26 cellular contexts compared by ENCODE assay signal in genomic region chr4:82648356-82648755, GRCh38.
DNase-seq lines count a peak whose midpoint lies in the region; ATAC-seq and TF ChIP-seq lines count a peak whose summit lies in the region.
"Had no signal": no experiment of that assay in that cellular context is flagged by ENCODE, and none has a peak within 500 bp of the region (broad histone marks: within the 10 kb centered on the region; RNA-seq: fewer than 3 reads in every experiment).

No MANE protein-coding gene starts in this region.

- POLR2A ChIA-PET in MCF 10A (lab: Yijun Ruan, JAX), result no interaction called here

- no peaks in the 10 kb centered on the region for H3K36me3 Mint-ChIP-seq in MCF 10A (ENCODE audit: insufficient read depth, unreplicated experiment)
- H3K36me3 Mint-ChIP-seq: activated naive CD4-positive, alpha-beta T cell treated with anti-CD3 and anti-CD28 coated beads, Interleukin-2, amount 10 ng/mL, durations not matched to agents 7 days and 5 days had no signal

- no TSS peak for BruUV-seq in MCF 10A (replicated peaks; lab: Mats Ljungman, UMichigan)

- TF ChIP-seq CTCF in MCF 10A (IDR thresholded peaks at IDR 0.05; ENCODE audit: unreplicated experiment) (no peak), breast epithelium (IDR thresholded peaks at IDR 0.05) (no peak), astrocyte of the spinal cord (IDR thresholded peaks at IDR 0.05; ENCODE audit: low read depth, low read length) (no peak)

- no peaks in the 10 kb centered on the region for H3K36me3 ChIP-seq in breast epithelium
- H3K36me3 ChIP-seq: pancreas, Peyer's patch, WERI-Rb-1 had no signal

- H3K4me1 Mint-ChIP-seq in MCF 10A (ENCODE audit: insufficient read depth, unreplicated experiment), result peaks cover 15% of the 10 kb centered on the region
- H3K4me1 Mint-ChIP-seq: activated naive CD4-positive, alpha-beta T cell treated with anti-CD3 and anti-CD28 coated beads, Interleukin-2, amount 10 ng/mL, durations not matched to agents 7 days and 5 days; activated T-helper 17 cell treated with anti-CD3 and anti-CD28 coated beads, Interleukin-2, amount 50 U/mL, for 72 hours had no signal

- no peaks in the 10 kb centered on the region for H3K4me1 ChIP-seq in breast epithelium
- H3K4me1 ChIP-seq: Peyer's patch, testis had no signal

- no peak for TF ChIP-seq POLR2A in breast epithelium (IDR thresholded peaks at IDR 0.05)

- H3K4me3 ChIP-seq in breast epithelium, result no peak overlapping the region
- H3K4me3 ChIP-seq in astrocyte of the spinal cord (ENCODE audit: low read depth, low read length), result no peak overlapping the region
- H3K4me3 ChIP-seq: lung, pancreas, Peyer's patch, testis had no signal

- no peaks in the 10 kb centered on the region for H3K27me3 Mint-ChIP-seq in MCF 10A (ENCODE audit: insufficient read depth, unreplicated experiment)

- DNase-seq in MCF 10A (ENCODE audit: unreplicated experiment), result peak; percentile 10
- DNase-seq in breast epithelium (ENCODE audit: low spot score in 2 of 2), result no peak
- DNase-seq in astrocyte of the spinal cord (ENCODE audit: low read depth, low spot score), result peak; percentile 57
- DNase-seq in iris pigment epithelial cell (ENCODE audit: low read depth), result peak; percentile 57
- DNase-seq in NCI-H774 (lab: John Stamatoyannopoulos, UW), result no peak
- no peak for DNase-seq in KBM-7
- DNase-seq in dermis blood vessel endothelial cell, result no peak
- DNase-seq: 8988T; activated CD4-positive, alpha-beta T cell treated with anti-CD3 and anti-CD28 coated beads for 48 hours; activated naive CD4-positive, alpha-beta T cell treated with anti-CD3 and anti-CD28 coated beads, Interleukin-2, amount 10 ng/mL, durations not matched to agents 7 days and 5 days; glutamatergic neuron; Karpas-422; NCI-H146; NCI-H2107; NCI-H748 treated with DMSO at 0.1 percent for 48 hours; pancreas; Peyer's patch; SIG-M5; stimulated activated CD4-positive, alpha-beta T cell treated with anti-CD3 and anti-CD28 coated beads, Interleukin-1b, Interleukin-23, amount 100 ng/mL, for 48 hours; T1000; testis; WERI-Rb-1 had no signal

- no peaks in the 10 kb centered on the region for H3K9me3 Mint-ChIP-seq in MCF 10A (ENCODE audit: unreplicated experiment)
- H3K9me3 Mint-ChIP-seq: activated naive CD4-positive, alpha-beta T cell treated with anti-CD3 and anti-CD28 coated beads, Interleukin-2, amount 10 ng/mL, durations not matched to agents 7 days and 5 days; activated T-helper 17 cell treated with anti-CD3 and anti-CD28 coated beads, Interleukin-2, amount 50 U/mL, for 72 hours; stimulated activated naive CD8-positive, alpha-beta T cell treated with anti-CD3 and anti-CD28 coated beads, Interleukin-15, Interleukin-2, amounts not matched to agents 100 ng/mL and 50 ng/mL, for 24 hours had no signal

- H3K9me3 ChIP-seq in breast epithelium, result no peaks in the 10 kb centered on the region
- H3K9me3 ChIP-seq: pancreas, Peyer's patch, testis had no signal

- intact Hi-C loops in MCF 10A (cut with micrococcal nuclease) (no loop called here), breast epithelium (cut with DNase I; ENCODE audit: low total_unique reads) (no loop called here)

- no peak overlapping the region for H3K4me3 Mint-ChIP-seq in MCF 10A (ENCODE audit: unreplicated experiment)
- H3K4me3 Mint-ChIP-seq: activated naive CD4-positive, alpha-beta T cell treated with anti-CD3 and anti-CD28 coated beads, Interleukin-2, amount 10 ng/mL, durations not matched to agents 7 days and 5 days; activated T-helper 17 cell treated with anti-CD3 and anti-CD28 coated beads, Interleukin-2, amount 50 U/mL, for 72 hours; stimulated activated naive CD8-positive, alpha-beta T cell treated with anti-CD3 and anti-CD28 coated beads, Interleukin-15, Interleukin-2, amounts not matched to agents 100 ng/mL and 50 ng/mL, for 24 hours had no signal

- ATAC-seq in GM18519 (IDR thresholded peaks at IDR 0.05; ENCODE audit: low FRiP score, unreplicated experiment), result no peak
- ATAC-seq: activated T-helper 17 cell treated with anti-CD3 and anti-CD28 coated beads, Interleukin-2, amount 50 U/mL, for 72 hours; pancreas had no signal

- in situ Hi-C loops in astrocyte of the spinal cord (cut with HindIII; ENCODE audit: low sequenced_read_pairs), result no loop called here
- in situ Hi-C loops in KBM-7 (cut with MboI; ENCODE audit: low pct_unique_long_range_greater_than_20kb, low sequenced_read_pairs), result no loop called here

- H3K27ac ChIP-seq in breast epithelium, result no peak overlapping the region
- H3K27ac ChIP-seq: pancreas, Peyer's patch, testis, WERI-Rb-1 had no signal

- CTCF ChIA-PET in MCF 10A (lab: Yijun Ruan, JAX), result no interaction called here

- no peak overlapping the region for H3K27ac Mint-ChIP-seq in MCF 10A (ENCODE audit: low read depth, unreplicated experiment)
- H3K27ac Mint-ChIP-seq: activated naive CD4-positive, alpha-beta T cell treated with anti-CD3 and anti-CD28 coated beads, Interleukin-2, amount 10 ng/mL, durations not matched to agents 7 days and 5 days; activated T-helper 17 cell treated with anti-CD3 and anti-CD28 coated beads, Interleukin-2, amount 50 U/mL, for 72 hours; stimulated activated naive CD8-positive, alpha-beta T cell treated with anti-CD3 and anti-CD28 coated beads, Interleukin-15, Interleukin-2, amounts not matched to agents 100 ng/mL and 50 ng/mL, for 24 hours had no signal

- no peaks in the 10 kb centered on the region for H3K27me3 ChIP-seq in breast epithelium
- H3K27me3 ChIP-seq: pancreas, Peyer's patch, testis had no signal

Comparison
In these comparisons a context has a peak if more than half of its experiments do, and no peak if none do; other contexts are left out.
1. DNase-seq: peak in MCF 10A (single experiment), astrocyte of the spinal cord (single experiment) and iris pigment epithelial cell (single experiment); none in breast epithelium (0 of 2), NCI-H774 (single experiment), KBM-7 (single experiment) and dermis blood vessel endothelial cell (single experiment).